8 cellular contexts compared by ENCODE assay signal in the genomic region with DNA sequence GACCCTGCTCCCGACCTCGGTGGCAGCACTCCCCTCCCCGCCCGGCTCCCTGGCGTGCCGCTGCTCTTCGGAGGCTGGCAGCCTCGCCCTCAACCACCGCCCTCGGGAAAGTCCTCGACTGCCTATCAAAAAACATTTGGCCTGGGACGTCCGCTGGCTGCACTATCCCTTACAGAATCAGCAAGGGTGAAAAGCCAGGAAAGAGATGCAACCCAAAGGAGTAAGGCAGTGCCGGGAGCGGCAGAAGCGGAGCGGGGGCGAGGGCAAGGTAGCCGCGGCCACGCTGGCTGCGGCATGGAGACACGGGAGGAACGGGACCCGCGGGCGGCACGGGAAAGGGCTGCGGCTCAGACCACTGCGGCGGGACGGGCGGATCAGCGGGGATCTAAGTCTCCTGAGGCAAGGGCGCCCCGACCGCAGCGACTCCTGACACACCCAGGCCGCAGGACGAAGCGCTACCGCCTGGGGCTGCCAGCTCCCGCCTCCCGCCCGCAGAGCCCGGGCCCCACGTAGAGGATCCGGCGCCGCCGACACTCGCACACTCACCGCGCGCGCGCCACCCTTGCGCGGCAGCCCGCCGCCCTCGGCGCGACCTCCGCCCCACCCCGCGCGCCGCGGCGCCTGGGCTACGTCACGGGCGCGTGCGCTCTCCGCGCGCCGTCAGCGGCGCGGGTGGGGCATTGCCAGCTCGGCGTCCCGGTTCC. TPM values are rescaled to one million over a fixed set of nuclear protein-coding genes. Genes with fewer than 3 reads are reported as not detected.
A peak's percentile ranks its signal among the peaks of the same experiment; 100 is the strongest.
DNase-seq lines count a peak whose midpoint lies in the region; TF ChIP-seq lines count a peak whose summit lies in the region.

A gene with protein sequence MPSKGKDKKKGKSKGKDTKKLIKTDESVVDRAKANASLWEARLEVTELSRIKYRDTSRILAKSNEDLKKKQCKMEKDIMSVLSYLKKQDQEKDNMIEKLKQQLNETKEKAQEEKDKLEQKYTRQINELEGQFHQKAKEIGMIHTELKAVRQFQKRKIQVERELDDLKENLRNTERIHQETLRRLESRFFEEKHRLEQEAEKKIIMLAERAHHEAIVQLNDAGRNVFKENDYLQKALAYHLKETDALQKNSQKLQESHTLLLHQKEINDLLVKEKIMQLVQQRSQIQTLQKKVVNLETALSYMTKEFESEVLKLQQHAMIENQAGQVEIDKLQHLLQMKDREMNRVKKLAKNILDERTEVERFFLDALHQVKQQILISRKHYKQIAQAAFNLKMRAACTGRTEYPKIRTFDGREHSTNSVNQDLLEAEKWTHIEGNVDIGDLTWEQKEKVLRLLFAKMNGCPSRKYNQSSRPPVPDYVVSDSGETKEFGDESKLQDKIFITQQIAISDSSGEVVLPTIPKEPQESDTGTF (plus strand): TSS at position 646 of the 704 bp plus-strand sequence. CDS start 130 bp downstream, outside the sequence.
A gene with protein sequence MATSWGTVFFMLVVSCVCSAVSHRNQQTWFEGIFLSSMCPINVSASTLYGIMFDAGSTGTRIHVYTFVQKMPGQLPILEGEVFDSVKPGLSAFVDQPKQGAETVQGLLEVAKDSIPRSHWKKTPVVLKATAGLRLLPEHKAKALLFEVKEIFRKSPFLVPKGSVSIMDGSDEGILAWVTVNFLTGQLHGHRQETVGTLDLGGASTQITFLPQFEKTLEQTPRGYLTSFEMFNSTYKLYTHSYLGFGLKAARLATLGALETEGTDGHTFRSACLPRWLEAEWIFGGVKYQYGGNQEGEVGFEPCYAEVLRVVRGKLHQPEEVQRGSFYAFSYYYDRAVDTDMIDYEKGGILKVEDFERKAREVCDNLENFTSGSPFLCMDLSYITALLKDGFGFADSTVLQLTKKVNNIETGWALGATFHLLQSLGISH (minus strand): TSS at position 585 of the 704 bp plus-strand sequence. CDS start 31,186 bp downstream, outside the sequence.

- H3K27ac ChIP-seq in neutrophil = peak within 1 kb of the TSS; percentile 75
- H3K27ac ChIP-seq in subcutaneous abdominal adipose tissue (ENCODE audit: low read depth, low read length) = peak within 1 kb of the TSS; percentile 98

- no peaks in the 10 kb centered on the region for H3K9me3 ChIP-seq in neutrophil
- no peaks in the 10 kb centered on the region for H3K9me3 ChIP-seq in subcutaneous abdominal adipose tissue (ENCODE audit: control insufficient read depth in 5 of 5, low read length in 5 of 5)

- H3K4me1 ChIP-seq in neutrophil (ENCODE audit: control insufficient read depth in 1 of 2, insufficient read depth in 1 of 2, low read depth in 1 of 2, low read length in 1 of 2) = peaks cover 16% of the 10 kb centered on the region in 2 experiments
- peaks cover 0 to 19% (median 9%) of the 10 kb centered on the region in 5 donors for H3K4me1 ChIP-seq in subcutaneous abdominal adipose tissue (ENCODE audit: control insufficient read depth in 5 of 5, insufficient read depth in 5 of 5, low read length in 5 of 5)

- H3K27me3 ChIP-seq in H7 (ENCODE audit: control insufficient read depth, insufficient read depth, low read length) (no peaks in the 10 kb centered on the region), neutrophil (no peaks in the 10 kb centered on the region), subcutaneous abdominal adipose tissue (ENCODE audit: control insufficient read depth in 5 of 5, insufficient read depth in 4 of 5, low read length in 5 of 5) (no peaks in the 10 kb centered on the region)

- DNase-seq in EL (peak; percentile 88), H7 (peak; percentile 93), M059J (ENCODE audit: low read depth) (peak; percentile 85), SIG-M5 treated with dmso at 0.1 percent for 504 hours (lab: John Stamatoyannopoulos, UW; ENCODE audit: unreplicated experiment) (peak; percentile 72), foreskin melanocyte (peak; percentile 78)
- peak; percentile 52 to 82 (median 64) for DNase-seq in activated naive CD4-positive, alpha-beta T cell (lab: John Stamatoyannopoulos, UW)

- peak within 1 kb of the TSS; percentile 77 to 95 (median 91) for H3K9ac ChIP-seq in subcutaneous abdominal adipose tissue (ENCODE audit: low read length in 5 of 5)

- H3K4me3 ChIP-seq in H7 (ENCODE audit: insufficient read depth, low read depth, low read length) (peak within 1 kb of the TSS; percentile 95), neutrophil (ENCODE audit: low read depth in 1 of 2, low read length in 1 of 2) (peak within 1 kb of the TSS; percentile 83 to 89), subcutaneous abdominal adipose tissue (ENCODE audit: low read depth in 1 of 5, low read length in 5 of 5) (peak within 1 kb of the TSS; percentile 80 to 96 (median 89))

- peak; percentile 20 for TF ChIP-seq CTCF in neutrophil (IDR thresholded peaks at IDR 0.05)

- H3K36me3 ChIP-seq in H7 (replicated peaks; ENCODE audit: control insufficient read depth, insufficient read depth, low read length) (no peaks in the 10 kb centered on the region), neutrophil (no peaks in the 10 kb centered on the region), subcutaneous abdominal adipose tissue (ENCODE audit: control insufficient read depth in 5 of 5, insufficient read depth in 5 of 5, low read length in 5 of 5) (peaks cover 0 to 3% (median 0%) of the 10 kb centered on the region in 5 donors)

RNA-seq across cellular contexts. Expression of the first gene that starts in this region (rescaled TPM):
- 0.31 and 0.44 TPM in 2 replicates for total RNA-seq in H7 (2014; rRNA removed; shearing (Covaris generic))
- total RNA-seq in M059J (2014; rRNA removed; shearing (Covaris generic)) = 1.2 and 5.0 TPM in 2 replicates

RNA-seq across cellular contexts. Expression of the second gene that starts in this region (rescaled TPM):
- 4.5 and 6.8 TPM in 2 replicates for total RNA-seq in H7 (2014; rRNA removed; shearing (Covaris generic))
- 5.5 and 10.8 TPM in 2 replicates for total RNA-seq in M059J (2014; rRNA removed; shearing (Covaris generic))

Comparison
In these comparisons a context has a peak if more than half of its experiments do, and no peak if none do; other contexts are left out.
1. Peak in every context shown above with its lines: DNase-seq, H3K4me3 ChIP-seq and H3K27ac ChIP-seq.